1 cellular context compared by ENCODE assay signal in the genomic region with DNA sequence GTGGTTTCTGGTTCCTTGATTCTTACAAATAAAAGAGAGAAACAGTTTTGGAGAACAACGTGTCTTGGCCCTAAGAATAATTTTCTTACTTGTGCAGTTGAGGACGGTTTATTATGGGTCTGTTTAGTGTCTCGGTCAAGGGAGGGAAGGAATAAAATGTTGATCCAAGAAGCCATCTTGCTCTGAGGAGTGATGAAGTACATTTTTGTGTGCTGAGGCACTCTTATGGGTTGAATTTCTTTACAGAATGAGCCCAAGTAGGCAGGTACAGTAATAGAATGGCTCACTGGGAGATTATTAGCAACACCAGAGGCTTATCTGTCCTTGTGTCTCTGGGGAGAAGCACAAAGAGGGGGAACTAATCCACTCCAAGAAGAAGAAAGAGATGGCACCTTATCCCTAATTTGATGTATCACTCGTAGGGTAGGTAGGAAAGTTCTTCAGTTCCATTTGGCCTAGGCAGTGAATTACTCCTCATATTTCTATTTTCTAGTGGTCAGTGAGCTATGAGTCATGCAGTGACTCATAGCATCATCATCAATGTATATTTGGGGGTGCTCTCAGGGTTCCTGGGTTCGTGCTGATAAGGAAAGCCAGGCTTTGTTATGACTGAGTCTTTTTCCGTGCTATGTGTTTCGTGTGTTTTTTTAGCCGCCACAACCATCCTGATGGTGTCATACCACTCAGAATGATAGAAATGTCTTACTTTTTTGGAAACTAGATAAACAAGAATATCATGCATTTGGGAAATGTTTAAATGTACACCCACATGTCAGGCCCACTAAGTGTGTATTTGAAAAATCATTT.
TF ChIP-seq lines count a peak whose summit lies in the region.

No MANE protein-coding gene starts in this region.

TF ChIP-seq in SK-N-SH treated with all-trans-retinoic acid at 6 μM for 48 hours, 23 proteins besides CTCF, POLR2A, EP300 and RAD21 (continued from another document):
- TF ChIP-seq, protein P1, sequence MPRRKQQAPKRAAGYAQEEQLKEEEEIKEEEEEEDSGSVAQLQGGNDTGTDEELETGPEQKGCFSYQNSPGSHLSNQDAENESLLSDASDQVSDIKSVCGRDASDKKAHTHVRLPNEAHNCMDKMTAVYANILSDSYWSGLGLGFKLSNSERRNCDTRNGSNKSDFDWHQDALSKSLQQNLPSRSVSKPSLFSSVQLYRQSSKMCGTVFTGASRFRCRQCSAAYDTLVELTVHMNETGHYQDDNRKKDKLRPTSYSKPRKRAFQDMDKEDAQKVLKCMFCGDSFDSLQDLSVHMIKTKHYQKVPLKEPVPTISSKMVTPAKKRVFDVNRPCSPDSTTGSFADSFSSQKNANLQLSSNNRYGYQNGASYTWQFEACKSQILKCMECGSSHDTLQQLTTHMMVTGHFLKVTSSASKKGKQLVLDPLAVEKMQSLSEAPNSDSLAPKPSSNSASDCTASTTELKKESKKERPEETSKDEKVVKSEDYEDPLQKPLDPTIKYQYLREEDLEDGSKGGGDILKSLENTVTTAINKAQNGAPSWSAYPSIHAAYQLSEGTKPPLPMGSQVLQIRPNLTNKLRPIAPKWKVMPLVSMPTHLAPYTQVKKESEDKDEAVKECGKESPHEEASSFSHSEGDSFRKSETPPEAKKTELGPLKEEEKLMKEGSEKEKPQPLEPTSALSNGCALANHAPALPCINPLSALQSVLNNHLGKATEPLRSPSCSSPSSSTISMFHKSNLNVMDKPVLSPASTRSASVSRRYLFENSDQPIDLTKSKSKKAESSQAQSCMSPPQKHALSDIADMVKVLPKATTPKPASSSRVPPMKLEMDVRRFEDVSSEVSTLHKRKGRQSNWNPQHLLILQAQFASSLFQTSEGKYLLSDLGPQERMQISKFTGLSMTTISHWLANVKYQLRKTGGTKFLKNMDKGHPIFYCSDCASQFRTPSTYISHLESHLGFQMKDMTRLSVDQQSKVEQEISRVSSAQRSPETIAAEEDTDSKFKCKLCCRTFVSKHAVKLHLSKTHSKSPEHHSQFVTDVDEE (CRISPR knock-in tag; IDR thresholded peaks at IDR 0.05), result no peak
- no peak for TF ChIP-seq PPARA (CRISPR knock-in tag; IDR thresholded peaks at IDR 0.05; ENCODE audit: borderline replicate concordance)
